In the genomic region with DNA sequence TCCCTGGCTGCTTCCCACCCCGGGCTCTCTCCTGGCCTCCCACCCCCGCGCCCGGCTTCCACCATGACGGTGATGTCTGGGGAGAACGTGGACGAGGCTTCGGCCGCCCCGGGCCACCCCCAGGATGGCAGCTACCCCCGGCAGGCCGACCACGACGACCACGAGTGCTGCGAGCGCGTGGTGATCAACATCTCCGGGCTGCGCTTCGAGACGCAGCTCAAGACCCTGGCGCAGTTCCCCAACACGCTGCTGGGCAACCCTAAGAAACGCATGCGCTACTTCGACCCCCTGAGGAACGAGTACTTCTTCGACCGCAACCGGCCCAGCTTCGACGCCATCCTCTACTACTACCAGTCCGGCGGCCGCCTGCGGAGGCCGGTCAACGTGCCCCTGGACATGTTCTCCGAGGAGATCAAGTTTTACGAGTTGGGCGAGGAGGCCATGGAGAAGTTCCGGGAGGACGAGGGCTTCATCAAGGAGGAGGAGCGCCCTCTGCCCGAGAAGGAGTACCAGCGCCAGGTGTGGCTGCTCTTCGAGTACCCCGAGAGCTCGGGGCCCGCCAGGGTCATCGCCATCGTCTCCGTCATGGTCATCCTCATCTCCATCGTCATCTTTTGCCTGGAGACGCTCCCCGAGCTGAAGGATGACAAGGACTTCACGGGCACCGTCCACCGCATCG, we compare ENCODE assay signal across 1 cellular context.
TF ChIP-seq lines count a peak whose summit lies in the region.

No MANE protein-coding gene starts in this region.

TF ChIP-seq in H1, 55 proteins besides CTCF, POLR2A, EP300 and RAD21 (continued from another document):
- TF ChIP-seq E2F6 (IDR thresholded peaks at IDR 0.05) (peak; percentile 64), SP1 (IDR thresholded peaks at IDR 0.05; ENCODE audit: low read depth, low read length) (no peak), BACH1 (IDR thresholded peaks at IDR 0.05; ENCODE audit: low read length) (no peak), POLR2AphosphoS5 (IDR thresholded peaks at IDR 0.05; ENCODE audit: low read depth, low read length) (no peak), BCL11A (IDR thresholded peaks at IDR 0.05; ENCODE audit: low read depth in 2 of 2, low read length in 2 of 2) (no peak)
- TF ChIP-seq, protein P1, sequence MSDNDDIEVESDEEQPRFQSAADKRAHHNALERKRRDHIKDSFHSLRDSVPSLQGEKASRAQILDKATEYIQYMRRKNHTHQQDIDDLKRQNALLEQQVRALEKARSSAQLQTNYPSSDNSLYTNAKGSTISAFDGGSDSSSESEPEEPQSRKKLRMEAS (IDR thresholded peaks at IDR 0.05), result 0 out of 2 replicates have a peak, but pooled peaks have one; percentile 13
